In the genomic region with DNA sequence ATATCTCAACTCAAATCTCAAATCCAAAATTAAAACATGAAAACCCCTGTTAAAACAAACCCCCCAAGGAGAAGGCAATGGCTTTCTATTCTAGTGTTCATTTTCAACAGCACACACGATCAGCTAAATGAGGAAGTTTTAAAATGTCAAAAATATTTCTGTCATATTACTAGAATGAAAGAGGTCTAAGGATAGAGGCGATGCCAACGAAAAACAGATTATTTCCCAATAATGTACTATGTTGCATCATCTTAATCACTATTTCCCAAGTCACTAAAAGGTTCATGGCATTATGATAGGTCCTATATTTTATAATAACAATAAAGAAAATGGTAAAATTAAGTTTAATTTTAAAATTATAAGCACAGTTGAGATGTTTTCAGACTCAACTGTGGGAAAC, we compare ENCODE assay signal across 1 cellular context.
TF ChIP-seq lines count a peak whose summit lies in the region.

No MANE protein-coding gene starts in this region.

TF ChIP-seq in K562, 482 proteins besides CTCF, POLR2A, EP300 and RAD21 (continues in another document):
- TF ChIP-seq, protein P1, sequence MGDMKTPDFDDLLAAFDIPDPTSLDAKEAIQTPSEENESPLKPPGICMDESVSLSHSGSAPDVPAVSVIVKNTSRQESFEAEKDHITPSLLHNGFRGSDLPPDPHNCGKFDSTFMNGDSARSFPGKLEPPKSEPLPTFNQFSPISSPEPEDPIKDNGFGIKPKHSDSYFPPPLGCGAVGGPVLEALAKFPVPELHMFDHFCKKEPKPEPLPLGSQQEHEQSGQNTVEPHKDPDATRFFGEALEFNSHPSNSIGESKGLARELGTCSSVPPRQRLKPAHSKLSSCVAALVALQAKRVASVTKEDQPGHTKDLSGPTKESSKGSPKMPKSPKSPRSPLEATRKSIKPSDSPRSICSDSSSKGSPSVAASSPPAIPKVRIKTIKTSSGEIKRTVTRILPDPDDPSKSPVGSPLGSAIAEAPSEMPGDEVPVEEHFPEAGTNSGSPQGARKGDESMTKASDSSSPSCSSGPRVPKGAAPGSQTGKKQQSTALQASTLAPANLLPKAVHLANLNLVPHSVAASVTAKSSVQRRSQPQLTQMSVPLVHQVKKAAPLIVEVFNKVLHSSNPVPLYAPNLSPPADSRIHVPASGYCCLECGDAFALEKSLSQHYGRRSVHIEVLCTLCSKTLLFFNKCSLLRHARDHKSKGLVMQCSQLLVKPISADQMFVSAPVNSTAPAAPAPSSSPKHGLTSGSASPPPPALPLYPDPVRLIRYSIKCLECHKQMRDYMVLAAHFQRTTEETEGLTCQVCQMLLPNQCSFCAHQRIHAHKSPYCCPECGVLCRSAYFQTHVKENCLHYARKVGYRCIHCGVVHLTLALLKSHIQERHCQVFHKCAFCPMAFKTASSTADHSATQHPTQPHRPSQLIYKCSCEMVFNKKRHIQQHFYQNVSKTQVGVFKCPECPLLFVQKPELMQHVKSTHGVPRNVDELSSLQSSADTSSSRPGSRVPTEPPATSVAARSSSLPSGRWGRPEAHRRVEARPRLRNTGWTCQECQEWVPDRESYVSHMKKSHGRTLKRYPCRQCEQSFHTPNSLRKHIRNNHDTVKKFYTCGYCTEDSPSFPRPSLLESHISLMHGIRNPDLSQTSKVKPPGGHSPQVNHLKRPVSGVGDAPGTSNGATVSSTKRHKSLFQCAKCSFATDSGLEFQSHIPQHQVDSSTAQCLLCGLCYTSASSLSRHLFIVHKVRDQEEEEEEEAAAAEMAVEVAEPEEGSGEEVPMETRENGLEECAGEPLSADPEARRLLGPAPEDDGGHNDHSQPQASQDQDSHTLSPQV (IDR thresholded peaks at IDR 0.05): peak; percentile 31; the same call in 1 of the 2 replicates
- TF ChIP-seq TAF15 (IDR thresholded peaks at IDR 0.05; ENCODE audit: low read depth, low read length) (no peak), ZSCAN32 (CRISPR knock-in tag; IDR thresholded peaks at IDR 0.05) (peak; percentile 91), SMARCA4 (IDR thresholded peaks at IDR 0.05) (peak; percentile 46; the same call in 1 of the 2 replicates), ZKSCAN8 (CRISPR knock-in tag; IDR thresholded peaks at IDR 0.05) (no peak), ZNF507 (tag; conservative IDR thresholded peaks at IDR 0.05) (no peak), RBM25 (IDR thresholded peaks at IDR 0.05; ENCODE audit: low read depth, low read length, severe bottlenecking) (no peak), RBFOX2 (IDR thresholded peaks at IDR 0.05; ENCODE audit: low read depth, low read length) (no peak), TAF1 (IDR thresholded peaks at IDR 0.05; ENCODE audit: control insufficient read depth, extremely low read depth, insufficient read depth, low read length, severe bottlenecking) (no peak), PPARD (CRISPR knock-in tag; IDR thresholded peaks at IDR 0.05) (no peak), RREB1 (CRISPR knock-in tag; IDR thresholded peaks at IDR 0.05) (no peak), PHF8 (IDR thresholded peaks at IDR 0.05; ENCODE audit: borderline replicate concordance, low read length) (no peak), GATAD2B (IDR thresholded peaks at IDR 0.05; ENCODE audit: borderline replicate concordance) (0 out of 2 replicates have a peak, but pooled peaks have one; percentile 14), HDAC8 (tag; IDR thresholded peaks at IDR 0.05) (no peak), ELF1 (tag; IDR thresholded peaks at IDR 0.05) (no peak), TRIM24 (IDR thresholded peaks at IDR 0.05) (peak; percentile 92 to 93), CEBPB (tag; IDR thresholded peaks at IDR 0.05) (peak; percentile 96), ZNF212 (CRISPR knock-in tag; IDR thresholded peaks at IDR 0.05) (no peak), RHOXF2B (CRISPR knock-in tag; conservative IDR thresholded peaks at IDR 0.05) (no peak), ZNF121 (CRISPR knock-in tag; conservative IDR thresholded peaks at IDR 0.05) (no peak), CBFA2T3 (IDR thresholded peaks at IDR 0.05) (no peak), CEBPG (CRISPR knock-in tag; IDR thresholded peaks at IDR 0.05) (peak; percentile 88), CEBPG (tag; conservative IDR thresholded peaks at IDR 0.05 in 1 of 2, IDR thresholded peaks at IDR 0.05 in 1 of 2) (peak; percentile 98 to 99), MYC (IDR thresholded peaks at IDR 0.05; ENCODE audit: low read depth, low read length) (no peak), MYC (CRISPR knock-in tag; IDR thresholded peaks at IDR 0.05; ENCODE audit: borderline replicate concordance, low read depth) (0 out of 2 replicates have a peak, but pooled peaks have one; percentile 13), ZEB2 (IDR thresholded peaks at IDR 0.05) (no peak), ZNF639 (CRISPR knock-in tag; conservative IDR thresholded peaks at IDR 0.05 in 1 of 2, IDR thresholded peaks at IDR 0.05 in 1 of 2) (no peak), ELF2 (CRISPR knock-in tag; IDR thresholded peaks at IDR 0.05) (no peak), HMGN3 (IDR thresholded peaks at IDR 0.05; ENCODE audit: borderline replicate concordance, extremely low read depth, insufficient read length, low read depth, low read length) (no peak), NFYB (IDR thresholded peaks at IDR 0.05; ENCODE audit: extremely low read depth, insufficient read length) (no peak), CXXC5 (CRISPR knock-in tag; IDR thresholded peaks at IDR 0.05) (no peak)
- TF ChIP-seq, protein P2, sequence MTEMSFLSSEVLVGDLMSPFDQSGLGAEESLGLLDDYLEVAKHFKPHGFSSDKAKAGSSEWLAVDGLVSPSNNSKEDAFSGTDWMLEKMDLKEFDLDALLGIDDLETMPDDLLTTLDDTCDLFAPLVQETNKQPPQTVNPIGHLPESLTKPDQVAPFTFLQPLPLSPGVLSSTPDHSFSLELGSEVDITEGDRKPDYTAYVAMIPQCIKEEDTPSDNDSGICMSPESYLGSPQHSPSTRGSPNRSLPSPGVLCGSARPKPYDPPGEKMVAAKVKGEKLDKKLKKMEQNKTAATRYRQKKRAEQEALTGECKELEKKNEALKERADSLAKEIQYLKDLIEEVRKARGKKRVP (CRISPR knock-in tag; IDR thresholded peaks at IDR 0.05): peak; percentile 91
- TF ChIP-seq, protein P3, sequence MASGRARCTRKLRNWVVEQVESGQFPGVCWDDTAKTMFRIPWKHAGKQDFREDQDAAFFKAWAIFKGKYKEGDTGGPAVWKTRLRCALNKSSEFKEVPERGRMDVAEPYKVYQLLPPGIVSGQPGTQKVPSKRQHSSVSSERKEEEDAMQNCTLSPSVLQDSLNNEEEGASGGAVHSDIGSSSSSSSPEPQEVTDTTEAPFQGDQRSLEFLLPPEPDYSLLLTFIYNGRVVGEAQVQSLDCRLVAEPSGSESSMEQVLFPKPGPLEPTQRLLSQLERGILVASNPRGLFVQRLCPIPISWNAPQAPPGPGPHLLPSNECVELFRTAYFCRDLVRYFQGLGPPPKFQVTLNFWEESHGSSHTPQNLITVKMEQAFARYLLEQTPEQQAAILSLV (tag; IDR thresholded peaks at IDR 0.05): peak; percentile 90
- TF ChIP-seq, protein P4, sequence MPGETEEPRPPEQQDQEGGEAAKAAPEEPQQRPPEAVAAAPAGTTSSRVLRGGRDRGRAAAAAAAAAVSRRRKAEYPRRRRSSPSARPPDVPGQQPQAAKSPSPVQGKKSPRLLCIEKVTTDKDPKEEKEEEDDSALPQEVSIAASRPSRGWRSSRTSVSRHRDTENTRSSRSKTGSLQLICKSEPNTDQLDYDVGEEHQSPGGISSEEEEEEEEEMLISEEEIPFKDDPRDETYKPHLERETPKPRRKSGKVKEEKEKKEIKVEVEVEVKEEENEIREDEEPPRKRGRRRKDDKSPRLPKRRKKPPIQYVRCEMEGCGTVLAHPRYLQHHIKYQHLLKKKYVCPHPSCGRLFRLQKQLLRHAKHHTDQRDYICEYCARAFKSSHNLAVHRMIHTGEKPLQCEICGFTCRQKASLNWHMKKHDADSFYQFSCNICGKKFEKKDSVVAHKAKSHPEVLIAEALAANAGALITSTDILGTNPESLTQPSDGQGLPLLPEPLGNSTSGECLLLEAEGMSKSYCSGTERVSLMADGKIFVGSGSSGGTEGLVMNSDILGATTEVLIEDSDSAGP (CRISPR knock-in tag; IDR thresholded peaks at IDR 0.05): no peak
- TF ChIP-seq, protein P5, sequence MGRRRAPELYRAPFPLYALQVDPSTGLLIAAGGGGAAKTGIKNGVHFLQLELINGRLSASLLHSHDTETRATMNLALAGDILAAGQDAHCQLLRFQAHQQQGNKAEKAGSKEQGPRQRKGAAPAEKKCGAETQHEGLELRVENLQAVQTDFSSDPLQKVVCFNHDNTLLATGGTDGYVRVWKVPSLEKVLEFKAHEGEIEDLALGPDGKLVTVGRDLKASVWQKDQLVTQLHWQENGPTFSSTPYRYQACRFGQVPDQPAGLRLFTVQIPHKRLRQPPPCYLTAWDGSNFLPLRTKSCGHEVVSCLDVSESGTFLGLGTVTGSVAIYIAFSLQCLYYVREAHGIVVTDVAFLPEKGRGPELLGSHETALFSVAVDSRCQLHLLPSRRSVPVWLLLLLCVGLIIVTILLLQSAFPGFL (CRISPR knock-in tag; IDR thresholded peaks at IDR 0.05): no peak
- TF ChIP-seq, protein P6, sequence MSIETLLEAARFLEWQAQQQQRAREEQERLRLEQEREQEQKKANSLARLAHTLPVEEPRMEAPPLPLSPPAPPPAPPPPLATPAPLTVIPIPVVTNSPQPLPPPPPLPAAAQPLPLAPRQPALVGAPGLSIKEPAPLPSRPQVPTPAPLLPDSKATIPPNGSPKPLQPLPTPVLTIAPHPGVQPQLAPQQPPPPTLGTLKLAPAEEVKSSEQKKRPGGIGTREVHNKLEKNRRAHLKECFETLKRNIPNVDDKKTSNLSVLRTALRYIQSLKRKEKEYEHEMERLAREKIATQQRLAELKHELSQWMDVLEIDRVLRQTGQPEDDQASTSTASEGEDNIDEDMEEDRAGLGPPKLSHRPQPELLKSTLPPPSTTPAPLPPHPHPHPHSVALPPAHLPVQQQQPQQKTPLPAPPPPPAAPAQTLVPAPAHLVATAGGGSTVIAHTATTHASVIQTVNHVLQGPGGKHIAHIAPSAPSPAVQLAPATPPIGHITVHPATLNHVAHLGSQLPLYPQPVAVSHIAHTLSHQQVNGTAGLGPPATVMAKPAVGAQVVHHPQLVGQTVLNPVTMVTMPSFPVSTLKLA (conservative IDR thresholded peaks at IDR 0.05): 0 out of 4 replicates have a peak, but pooled peaks of 1 of the 2 experiments have one; percentile 23
